ENCODE assay signal across 11 cellular contexts in the genomic region with DNA sequence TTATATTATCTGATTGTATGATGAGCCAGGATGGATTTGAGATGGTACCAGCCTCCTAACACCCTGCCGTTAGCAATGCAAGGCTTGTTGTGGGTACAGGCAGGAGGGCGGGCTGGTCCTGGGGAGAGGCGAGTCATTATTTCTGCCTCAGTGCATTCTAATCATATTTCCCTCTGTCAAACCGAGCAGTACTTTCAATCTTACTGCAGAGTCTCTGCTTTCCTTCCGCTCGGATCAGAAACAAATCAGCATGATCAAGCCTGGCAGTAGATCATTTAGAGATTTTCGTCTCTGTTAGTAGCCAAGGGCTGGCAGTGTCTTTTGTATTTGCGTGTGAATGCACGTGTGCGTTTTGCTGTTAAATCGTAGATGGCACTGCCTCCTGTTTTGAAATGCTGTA.
A peak's percentile ranks its signal among the peaks of the same experiment; 100 is the strongest.
DNase-seq lines count a peak whose midpoint lies in the region; ATAC-seq and TF ChIP-seq lines count a peak whose summit lies in the region.
"Had no signal": no experiment of that assay in that cellular context is flagged by ENCODE, and none has a peak within 500 bp of the region (broad histone marks: within the 10 kb centered on the region; RNA-seq: fewer than 3 reads in every experiment).

No MANE protein-coding gene starts in this region.

- H3F3A ChIP-seq in GM23338 (replicated peaks; ENCODE audit: low read depth) (no peaks in the 10 kb centered on the region), neural cell (ENCODE audit: insufficient read depth, low read length, poor library complexity, severe bottlenecking) (no peaks in the 10 kb centered on the region)

- peaks cover 14% of the 10 kb centered on the region for H3K9me2 ChIP-seq in GM23338 (ENCODE audit: insufficient read depth)
- H3K9me2 ChIP-seq in neural cell (ENCODE audit: insufficient read depth, low read length), result no peaks in the 10 kb centered on the region

- H3K9me3 Mint-ChIP-seq in GM23338, result peaks cover 2% of the 10 kb centered on the region; the same call in 1 of the 3 replicates

- H3K27ac ChIP-seq in GM23338 (ENCODE audit: low read depth) (no peak overlapping the region), neural cell (ENCODE audit: low read length) (peak overlapping the region; percentile 66), adrenal gland (no peak overlapping the region)

- H3K4me3 ChIP-seq in GM23338, result no peak overlapping the region
- peak overlapping the region; percentile 41 for H3K4me3 ChIP-seq in neural cell (ENCODE audit: low read length)
- H3K4me3 ChIP-seq in adrenal gland, result no peak overlapping the region
- H3K4me3 ChIP-seq: smooth muscle cell had no signal

- H3K27me3 Mint-ChIP-seq in GM23338 (ENCODE audit: insufficient read depth, low read depth, poor library complexity), result no peaks in the 10 kb centered on the region

- peak overlapping the region; percentile 81; the same call in 1 of the 2 replicates for H2AFZ ChIP-seq in GM23338
- peak overlapping the region; percentile 78 for H2AFZ ChIP-seq in neural cell (ENCODE audit: low read depth, low read length)

- H4K20me1 ChIP-seq in GM23338 (replicated peaks; ENCODE audit: insufficient read depth), result no peaks in the 10 kb centered on the region
- H4K20me1 ChIP-seq in neural cell (ENCODE audit: insufficient read depth), result no peaks in the 10 kb centered on the region

- no peaks in the 10 kb centered on the region for H3K36me3 ChIP-seq in GM23338 (ENCODE audit: insufficient read depth)
- no peaks in the 10 kb centered on the region for H3K36me3 ChIP-seq in neural cell (ENCODE audit: insufficient read depth, low read length)
- no peaks in the 10 kb centered on the region for H3K36me3 ChIP-seq in adrenal gland (replicated peaks in 1 of 2)

- peaks cover 21% of the 10 kb centered on the region for H3K4me1 Mint-ChIP-seq in GM23338

- no peak overlapping the region for H3K4me3 Mint-ChIP-seq in GM23338

- TF ChIP-seq EP300 in neural cell (conservative IDR thresholded peaks at IDR 0.05; ENCODE audit: poor library complexity, severe bottlenecking), result no peak

- peak; percentile 85 for ATAC-seq in GM18868 (IDR thresholded peaks at IDR 0.05; ENCODE audit: unreplicated experiment)
- no peak for ATAC-seq in GM23338
- peak; percentile 75 for ATAC-seq in HG03520 (IDR thresholded peaks at IDR 0.05; ENCODE audit: unreplicated experiment)

- no peaks in the 10 kb centered on the region for H3K9me3 ChIP-seq in neural cell (ENCODE audit: low read length)
- no peaks in the 10 kb centered on the region for H3K9me3 ChIP-seq in adrenal gland (replicated peaks in 1 of 3)

- no peak overlapping the region; the same call in 1 of the 2 replicates for H3K27ac Mint-ChIP-seq in GM23338

- TF ChIP-seq CTCF in GM23338 (conservative IDR thresholded peaks at IDR 0.05; ENCODE audit: low read depth in 2 of 2) (no peak), neural cell (IDR thresholded peaks at IDR 0.05; ENCODE audit: poor library complexity, severe bottlenecking) (no peak), adrenal gland (IDR thresholded peaks at IDR 0.05) (no peak)

- TF ChIP-seq RAD21 in neural cell (conservative IDR thresholded peaks at IDR 0.05), result peak; percentile 22

- no peaks in the 10 kb centered on the region for H3K79me2 ChIP-seq in GM23338 (replicated peaks; ENCODE audit: insufficient read depth)
- H3K79me2 ChIP-seq in neural cell (replicated peaks; ENCODE audit: insufficient read depth, low read length), result no peaks in the 10 kb centered on the region

- H3K4me2 ChIP-seq in GM23338, result no peak overlapping the region
- peak overlapping the region; percentile 30 for H3K4me2 ChIP-seq in neural cell (ENCODE audit: low read length)
- H3K4me2 ChIP-seq: smooth muscle cell had no signal

- peaks cover 21% of the 10 kb centered on the region for H3K4me1 ChIP-seq in GM23338 (ENCODE audit: insufficient read depth)
- H3K4me1 ChIP-seq in adrenal gland (replicated peaks in 1 of 2), result no peaks in the 10 kb centered on the region

- H3K36me3 Mint-ChIP-seq in GM23338 (ENCODE audit: low read depth), result no peaks in the 10 kb centered on the region; the same call in 2 of the 3 replicates

- peak overlapping the region; percentile 38 for H3K9ac ChIP-seq in neural cell (ENCODE audit: low read length)

- WGBS in adrenal gland, 4 donors, result 55 to 73% (median 66%) methylated on average over 11 of the region's 11 CpGs

- intact Hi-C loops in adrenal gland (cut with DNase I), result no loop called here

- DNase-seq in GM23338 (ENCODE audit: low spot score), result no peak
- DNase-seq in DMS114 treated with DMSO at 0.1 percent for 48 hours (lab: John Stamatoyannopoulos, UW; ENCODE audit: unreplicated experiment), result no peak
- no peak for DNase-seq in NCI-H2029 (lab: John Stamatoyannopoulos, UW)
- DNase-seq in NCI-H345 (lab: John Stamatoyannopoulos, UW), result no peak
- no peak for DNase-seq in adrenal gland
- DNase-seq: anterior cingulate cortex, NCI-H524 had no signal

- no peak for TF ChIP-seq POLR2A in adrenal gland (IDR thresholded peaks at IDR 0.05)

- H3K27me3 ChIP-seq in GM23338 (ENCODE audit: insufficient read depth) (no peaks in the 10 kb centered on the region), neural cell (ENCODE audit: insufficient read depth, low read depth, low read length) (no peaks in the 10 kb centered on the region), adrenal gland (no peaks in the 10 kb centered on the region)

TF ChIP-seq in GM23338, 12 proteins besides CTCF, POLR2A, EP300 and RAD21 (continues in another document):
- TF ChIP-seq CREB1 (CRISPR knock-in tag; IDR thresholded peaks at IDR 0.05; ENCODE audit: low read depth) (no peak), ZNF331 (CRISPR knock-in tag; IDR thresholded peaks at IDR 0.05; ENCODE audit: low read depth) (no peak), STAT1 (IDR thresholded peaks at IDR 0.05; ENCODE audit: unreplicated experiment) (no peak), POLR2AphosphoS5 (IDR thresholded peaks at IDR 0.05; ENCODE audit: low read depth) (no peak)

TF ChIP-seq in neural cell, 6 proteins besides CTCF, POLR2A, EP300 and RAD21:
- TF ChIP-seq EZH2 (IDR thresholded peaks at IDR 0.05; ENCODE audit: borderline replicate concordance, insufficient read depth, low read length, poor library complexity, severe bottlenecking) (no peak), SMC3 (conservative IDR thresholded peaks at IDR 0.05; ENCODE audit: poor library complexity) (peak; percentile 24), POLR2AphosphoS5 (IDR thresholded peaks at IDR 0.05) (peak; percentile 11), MXI1 (conservative IDR thresholded peaks at IDR 0.05; ENCODE audit: poor library complexity, severe bottlenecking) (no peak), TAF1 (IDR thresholded peaks at IDR 0.05; ENCODE audit: low read depth) (no peak)
- TF ChIP-seq, protein P1, sequence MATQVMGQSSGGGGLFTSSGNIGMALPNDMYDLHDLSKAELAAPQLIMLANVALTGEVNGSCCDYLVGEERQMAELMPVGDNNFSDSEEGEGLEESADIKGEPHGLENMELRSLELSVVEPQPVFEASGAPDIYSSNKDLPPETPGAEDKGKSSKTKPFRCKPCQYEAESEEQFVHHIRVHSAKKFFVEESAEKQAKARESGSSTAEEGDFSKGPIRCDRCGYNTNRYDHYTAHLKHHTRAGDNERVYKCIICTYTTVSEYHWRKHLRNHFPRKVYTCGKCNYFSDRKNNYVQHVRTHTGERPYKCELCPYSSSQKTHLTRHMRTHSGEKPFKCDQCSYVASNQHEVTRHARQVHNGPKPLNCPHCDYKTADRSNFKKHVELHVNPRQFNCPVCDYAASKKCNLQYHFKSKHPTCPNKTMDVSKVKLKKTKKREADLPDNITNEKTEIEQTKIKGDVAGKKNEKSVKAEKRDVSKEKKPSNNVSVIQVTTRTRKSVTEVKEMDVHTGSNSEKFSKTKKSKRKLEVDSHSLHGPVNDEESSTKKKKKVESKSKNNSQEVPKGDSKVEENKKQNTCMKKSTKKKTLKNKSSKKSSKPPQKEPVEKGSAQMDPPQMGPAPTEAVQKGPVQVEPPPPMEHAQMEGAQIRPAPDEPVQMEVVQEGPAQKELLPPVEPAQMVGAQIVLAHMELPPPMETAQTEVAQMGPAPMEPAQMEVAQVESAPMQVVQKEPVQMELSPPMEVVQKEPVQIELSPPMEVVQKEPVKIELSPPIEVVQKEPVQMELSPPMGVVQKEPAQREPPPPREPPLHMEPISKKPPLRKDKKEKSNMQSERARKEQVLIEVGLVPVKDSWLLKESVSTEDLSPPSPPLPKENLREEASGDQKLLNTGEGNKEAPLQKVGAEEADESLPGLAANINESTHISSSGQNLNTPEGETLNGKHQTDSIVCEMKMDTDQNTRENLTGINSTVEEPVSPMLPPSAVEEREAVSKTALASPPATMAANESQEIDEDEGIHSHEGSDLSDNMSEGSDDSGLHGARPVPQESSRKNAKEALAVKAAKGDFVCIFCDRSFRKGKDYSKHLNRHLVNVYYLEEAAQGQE (IDR thresholded peaks at IDR 0.05; ENCODE audit: borderline replicate concordance), result no peak
